ENCODE assay signal across 1 cellular context in genomic region chr13:37059136-37059847, GRCh38.
TF ChIP-seq lines count a peak whose summit lies in the region.

Gene SUPT20H, minus strand, starts transcription at chr13:37059688. Its CDS starts 8,198 bp downstream, at chr13:37051490.

TF ChIP-seq in HepG2, 621 proteins besides CTCF, POLR2A, EP300 and RAD21 (continued from another document and continues in another):
- TF ChIP-seq REST (IDR thresholded peaks at IDR 0.05; ENCODE audit: borderline replicate concordance in 1 of 2, low read depth in 1 of 2, low read length in 2 of 2) (no peak), TFDP1 (CRISPR knock-in tag; IDR thresholded peaks at IDR 0.05; ENCODE audit: borderline replicate concordance) (peak; percentile 47; the same call in 1 of the 2 replicates), ZNF687 (CRISPR knock-in tag; IDR thresholded peaks at IDR 0.05) (peak; percentile 91), SIX4 (CRISPR knock-in tag; IDR thresholded peaks at IDR 0.05) (no peak), GZF1 (CRISPR knock-in tag; IDR thresholded peaks at IDR 0.05) (no peak), CBX1 (IDR thresholded peaks at IDR 0.05; ENCODE audit: low read depth) (peak; percentile 81), ZFP36 (IDR thresholded peaks at IDR 0.05; ENCODE audit: borderline replicate concordance, low read depth, low read length, partially characterized antibody) (no peak), ZBTB25 (CRISPR knock-in tag; IDR thresholded peaks at IDR 0.05) (no peak; the same call in 1 of the 2 replicates), NFE2L1 (CRISPR knock-in tag; IDR thresholded peaks at IDR 0.05; ENCODE audit: borderline replicate concordance) (peak; percentile 75; the same call in 1 of the 2 replicates), ARNT (IDR thresholded peaks at IDR 0.05) (no peak), TBX3 (IDR thresholded peaks at IDR 0.05; ENCODE audit: borderline replicate concordance) (no peak), ZBTB8A (CRISPR knock-in tag; IDR thresholded peaks at IDR 0.05; ENCODE audit: borderline replicate concordance, low read depth) (0 out of 2 replicates have a peak, but pooled peaks have one; percentile 24), KAT8 (CRISPR knock-in tag; IDR thresholded peaks at IDR 0.05) (peak; percentile 78), MYC (CRISPR knock-in tag; IDR thresholded peaks at IDR 0.05; ENCODE audit: borderline replicate concordance) (peak; percentile 67), RFX5 (IDR thresholded peaks at IDR 0.05; ENCODE audit: low read depth, low read length) (no peak), MAFK (conservative IDR thresholded peaks at IDR 0.05 in 1 of 2, IDR thresholded peaks at IDR 0.05 in 1 of 2; ENCODE audit: low read length in 2 of 2) (no peak), GFI1 (CRISPR knock-in tag; IDR thresholded peaks at IDR 0.05; ENCODE audit: borderline replicate concordance) (no peak), ZNF784 (CRISPR knock-in tag; IDR thresholded peaks at IDR 0.05; ENCODE audit: borderline replicate concordance) (peak; percentile 84; the same call in 1 of the 2 replicates), HOMEZ (CRISPR knock-in tag; IDR thresholded peaks at IDR 0.05; ENCODE audit: low read depth) (no peak), HNRNPK (IDR thresholded peaks at IDR 0.05; ENCODE audit: low read depth, low read length, poor library complexity, severe bottlenecking) (peak; percentile 68), ZFAT (CRISPR knock-in tag; conservative IDR thresholded peaks at IDR 0.05) (peak; percentile 56; the same call in 1 of the 2 replicates), MAX (IDR thresholded peaks at IDR 0.05) (peak; percentile 70), FOXK2 (IDR thresholded peaks at IDR 0.05) (no peak), ZUFSP (CRISPR knock-in tag; IDR thresholded peaks at IDR 0.05; ENCODE audit: borderline replicate concordance) (0 out of 2 replicates have a peak, but pooled peaks have one; percentile 60), ZNF777 (CRISPR knock-in tag; IDR thresholded peaks at IDR 0.05) (peak; percentile 100), ZMYM3 (CRISPR knock-in tag; IDR thresholded peaks at IDR 0.05) (no peak), ZNF142 (CRISPR knock-in tag; IDR thresholded peaks at IDR 0.05) (no peak)
